In genomic region chr11:45530776-45531175, GRCh38 we compare ENCODE assay signal across 20 cellular contexts.
"Had no signal": no experiment of that assay in that cellular context is flagged by ENCODE, and none has a peak within 500 bp of the region (broad histone marks: within the 10 kb centered on the region; RNA-seq: fewer than 3 reads in every experiment).

No MANE protein-coding gene starts in this region.

- ATAC-seq: esophagus mucosa; gastrocnemius medialis; heart left ventricle; left lobe of liver; natural killer cell treated with Interleukin-12 subunit alpha and Interleukin-12 subunit beta and Interleukin-15 and Interleukin-18, amount 100 ng/mL, for 72 hours; right lobe of liver; stimulated activated naive B cell treated with anti-CD40 and anti-IgM and Interleukin-4, amounts not matched to agents 10 μg/mL and 1 μg/mL and 100 μg/mL, for 72 hours had no signal

- H3K27ac Mint-ChIP-seq: dendritic cell treated with granulocyte-macrophage colony-stimulating factor and Interleukin-4, amounts not matched to agents 40 ng/mL and 50 ng/mL, for 4 days; endodermal cell; memory B cell; naive B cell; natural killer cell treated with Interleukin-12 subunit alpha and Interleukin-12 subunit beta and Interleukin-15 and Interleukin-18, amount 100 ng/mL, for 72 hours; progenitor cell of endocrine pancreas; stimulated activated naive B cell treated with anti-CD40 and anti-IgM and Interleukin-4, amounts not matched to agents 10 μg/mL and 1 μg/mL and 100 μg/mL, for 72 hours; stimulated activated naive CD8-positive, alpha-beta T cell treated with anti-CD3 and anti-CD28 coated beads, Interleukin-15, Interleukin-2, amounts not matched to agents 100 ng/mL and 50 ng/mL, for 24 hours had no signal

- H3K9me3 Mint-ChIP-seq: dendritic cell treated with granulocyte-macrophage colony-stimulating factor and Interleukin-4, amounts not matched to agents 40 ng/mL and 50 ng/mL, for 4 days; endodermal cell; memory B cell; naive B cell; natural killer cell treated with Interleukin-12 subunit alpha and Interleukin-12 subunit beta and Interleukin-15 and Interleukin-18, amount 100 ng/mL, for 72 hours; neural crest cell; stimulated activated naive B cell treated with anti-CD40 and anti-IgM and Interleukin-4, amounts not matched to agents 10 μg/mL and 1 μg/mL and 100 μg/mL, for 72 hours; stimulated activated naive CD8-positive, alpha-beta T cell treated with anti-CD3 and anti-CD28 coated beads, Interleukin-15, Interleukin-2, amounts not matched to agents 100 ng/mL and 50 ng/mL, for 24 hours had no signal

- DNase-seq: effector CD8-positive, alpha-beta T cell; endodermal cell; foreskin fibroblast; gastrocnemius medialis; heart left ventricle; kidney; naive B cell; right lobe of liver; small intestine; stimulated activated CD4-positive, alpha-beta T cell treated with anti-CD3 and anti-CD28 coated beads, Interleukin-15, amount 100 ng/mL, for 24 hours; stimulated activated CD4-positive, alpha-beta T cell treated with anti-CD3 and anti-CD28 coated beads, Interleukin-2, amount 100 ng/mL, for 48 hours; stimulated activated naive B cell treated with anti-CD40 and anti-IgM and Interleukin-4, amounts not matched to agents 10 μg/mL and 1 μg/mL and 100 μg/mL, for 72 hours had no signal

- H3K36me3 Mint-ChIP-seq: memory B cell; naive B cell; natural killer cell treated with Interleukin-12 subunit alpha and Interleukin-12 subunit beta and Interleukin-15 and Interleukin-18, amount 100 ng/mL, for 72 hours; stimulated activated naive B cell treated with anti-CD40 and anti-IgM and Interleukin-4, amounts not matched to agents 10 μg/mL and 1 μg/mL and 100 μg/mL, for 72 hours had no signal

- H3K4me3 Mint-ChIP-seq: dendritic cell treated with granulocyte-macrophage colony-stimulating factor and Interleukin-4, amounts not matched to agents 40 ng/mL and 50 ng/mL, for 4 days; endodermal cell; memory B cell; naive B cell; natural killer cell treated with Interleukin-12 subunit alpha and Interleukin-12 subunit beta and Interleukin-15 and Interleukin-18, amount 100 ng/mL, for 72 hours; neural crest cell; stimulated activated naive B cell treated with anti-CD40 and anti-IgM and Interleukin-4, amounts not matched to agents 10 μg/mL and 1 μg/mL and 100 μg/mL, for 72 hours; stimulated activated naive CD8-positive, alpha-beta T cell treated with anti-CD3 and anti-CD28 coated beads, Interleukin-15, Interleukin-2, amounts not matched to agents 100 ng/mL and 50 ng/mL, for 24 hours had no signal

- H3K4me1 Mint-ChIP-seq: endodermal cell; memory B cell; naive B cell; neural crest cell; stimulated activated naive B cell treated with anti-CD40 and anti-IgM and Interleukin-4, amounts not matched to agents 10 μg/mL and 1 μg/mL and 100 μg/mL, for 72 hours had no signal
